1 cellular context compared by ENCODE assay signal in the genomic region with DNA sequence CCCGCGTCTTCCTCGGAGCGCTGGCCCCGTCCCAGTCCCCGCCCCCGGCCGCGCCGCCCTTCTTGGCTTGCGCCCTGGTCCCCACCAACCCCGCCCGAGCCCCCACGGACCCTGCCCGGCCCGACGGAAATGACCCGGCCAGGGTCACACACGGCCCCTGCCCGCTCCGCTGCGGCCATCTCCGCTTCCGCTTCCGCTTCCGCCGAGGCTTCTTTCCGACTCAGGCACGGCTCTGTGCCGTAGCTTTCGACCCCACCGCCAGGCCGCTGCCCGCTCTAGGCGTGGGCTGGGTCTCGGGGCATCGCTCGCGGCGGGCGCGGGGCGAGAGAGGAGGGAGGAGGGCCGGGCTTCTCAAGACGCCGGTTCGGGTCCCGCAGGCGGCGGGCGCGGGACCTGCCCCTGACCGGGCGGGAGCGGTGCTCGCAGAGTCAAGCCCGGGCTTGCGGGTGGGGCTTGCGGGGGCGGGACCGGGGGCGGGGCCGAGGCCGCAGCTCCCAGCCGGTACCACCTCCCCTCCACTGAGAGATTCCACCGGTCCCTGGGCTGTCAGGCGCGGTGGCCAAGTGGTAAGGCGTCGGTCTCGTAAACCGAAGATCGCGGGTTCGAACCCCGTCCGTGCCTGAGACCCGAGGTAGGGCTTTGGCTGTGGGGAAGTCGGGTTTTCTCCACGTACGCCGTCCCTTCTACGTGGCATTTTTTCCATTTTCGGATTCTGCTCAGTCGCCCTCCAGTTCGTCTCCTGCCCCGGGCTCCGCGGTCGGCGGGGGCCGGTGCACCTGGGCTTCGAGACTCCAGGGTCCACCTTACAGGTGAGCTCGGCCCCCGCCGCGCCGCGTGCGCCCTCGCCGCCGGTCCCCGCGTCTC.
A peak's percentile ranks its signal among the peaks of the same experiment; 100 is the strongest.
TF ChIP-seq lines count a peak whose summit lies in the region.

No MANE protein-coding gene starts in this region.

TF ChIP-seq in IMR-90, 13 proteins besides CTCF, POLR2A, EP300 and RAD21 (continued from another document):
- TF ChIP-seq BHLHE40 (IDR thresholded peaks at IDR 0.05; ENCODE audit: low read depth, low read length), result no peak
- peak; percentile 92 for TF ChIP-seq FOS (IDR thresholded peaks at IDR 0.05; ENCODE audit: low read depth, low read length)
- no peak for TF ChIP-seq MAFK (IDR thresholded peaks at IDR 0.05; ENCODE audit: low read depth, low read length)
- no peak for TF ChIP-seq MXI1 (IDR thresholded peaks at IDR 0.05; ENCODE audit: borderline replicate concordance, low read depth, low read length)
- TF ChIP-seq CEBPB (IDR thresholded peaks at IDR 0.05; ENCODE audit: low read depth, low read length), result no peak
- TF ChIP-seq NFE2L2 (IDR thresholded peaks at IDR 0.05; ENCODE audit: low read depth, low read length), result 0 out of 2 replicates have a peak, but pooled peaks have one; percentile 12
- TF ChIP-seq RFX5 (IDR thresholded peaks at IDR 0.05; ENCODE audit: low read depth, low read length), result no peak
